ENCODE assay signal across 9 cellular contexts in the genomic region with DNA sequence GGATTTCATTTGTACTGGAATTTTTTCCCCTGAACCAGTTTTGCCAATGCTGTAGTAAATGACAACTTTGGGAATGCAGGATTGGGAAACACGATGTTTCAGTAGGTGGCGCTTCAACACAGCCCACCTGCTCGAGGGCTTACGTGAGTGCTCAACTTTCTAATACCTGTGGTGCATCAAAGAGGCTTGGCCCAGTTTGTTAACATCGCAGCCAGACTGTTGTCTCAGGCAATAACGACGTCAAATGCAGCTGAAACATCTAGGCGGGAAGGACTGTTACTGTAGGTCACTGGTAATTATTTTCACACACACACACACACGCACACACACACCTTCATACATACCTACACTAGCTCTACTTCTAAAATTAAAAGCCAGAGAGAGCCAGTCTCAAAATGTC.
DNase-seq lines count a peak whose midpoint lies in the region; ATAC-seq and TF ChIP-seq lines count a peak whose summit lies in the region.
"Had no signal": no experiment of that assay in that cellular context is flagged by ENCODE, and none has a peak within 500 bp of the region (broad histone marks: within the 10 kb centered on the region; RNA-seq: fewer than 3 reads in every experiment).

No MANE protein-coding gene starts in this region.

- DNase-seq in AG08396 (ENCODE audit: low spot score), result peak; percentile 5
- peak; percentile 16 for DNase-seq in HFFc6
- DNase-seq in PC-3, result peak; percentile 84
- peak; percentile 70 for DNase-seq in fibroblast of pulmonary artery (ENCODE audit: low read depth)
- peak; percentile 57 for DNase-seq in renal cortical epithelial cell (ENCODE audit: low read depth)
- DNase-seq: activated naive CD8-positive, alpha-beta T cell treated with anti-CD3 and anti-CD28 coated beads, Interleukin-2, amount 10 ng/mL, durations not matched to agents 7 days and 5 days had no signal

- no peak overlapping the region for H3K4me3 Mint-ChIP-seq in HFFc6
- H3K4me3 Mint-ChIP-seq: activated naive CD8-positive, alpha-beta T cell treated with anti-CD3 and anti-CD28 coated beads, Interleukin-2, amount 10 ng/mL, durations not matched to agents 7 days and 5 days had no signal

- H3K27me3 Mint-ChIP-seq in HFFc6 (ENCODE audit: insufficient read depth), result no peaks in the 10 kb centered on the region; the same call in 1 of the 2 replicates
- H3K27me3 Mint-ChIP-seq: activated naive CD8-positive, alpha-beta T cell treated with anti-CD3 and anti-CD28 coated beads, Interleukin-2, amount 10 ng/mL, durations not matched to agents 7 days and 5 days had no signal

- no peaks in the 10 kb centered on the region for H4K20me1 ChIP-seq in PC-3 (ENCODE audit: low read length)

- H3K9me3 Mint-ChIP-seq in HFFc6, result no peaks in the 10 kb centered on the region
- H3K9me3 Mint-ChIP-seq: activated naive CD8-positive, alpha-beta T cell treated with anti-CD3 and anti-CD28 coated beads, Interleukin-2, amount 10 ng/mL, durations not matched to agents 7 days and 5 days had no signal

- 0 out of 2 replicates have a peak, but pooled peaks cover 4% of the 10 kb centered on the region for H3K4me1 ChIP-seq in PC-3 (ENCODE audit: insufficient read depth, low read length)

- H3K27ac ChIP-seq in PC-3 (ENCODE audit: low read length), result no peak overlapping the region

- no peak overlapping the region for H3K4me3 ChIP-seq in PC-3 (ENCODE audit: low read length)
- no peak overlapping the region for H3K4me3 ChIP-seq in fibroblast of pulmonary artery (replicated peaks; ENCODE audit: low read depth, low read length)

- H3K9me2 ChIP-seq in PC-3 (replicated peaks; ENCODE audit: low read length), result no peaks in the 10 kb centered on the region

- H3K27ac Mint-ChIP-seq in HFFc6, result no peak overlapping the region
- H3K27ac Mint-ChIP-seq: activated naive CD8-positive, alpha-beta T cell treated with anti-CD3 and anti-CD28 coated beads, Interleukin-2, amount 10 ng/mL, durations not matched to agents 7 days and 5 days had no signal

- H3K27me3 ChIP-seq in PC-3 (ENCODE audit: low read length), result peaks cover 10% of the 10 kb centered on the region

- BruUV-seq in PC-3 (replicated peaks; lab: Mats Ljungman, UMichigan), result no TSS peak

- H2AFZ ChIP-seq in PC-3 (ENCODE audit: low read length), result no peak overlapping the region

- no peaks in the 10 kb centered on the region for H3K9me3 ChIP-seq in PC-3 (ENCODE audit: low read length)

- POLR2A ChIA-PET in PC-3 (lab: Charles Lee; ENCODE audit: unreplicated experiment), result no interaction called here

- no peaks in the 10 kb centered on the region for H3K36me3 ChIP-seq in PC-3 (ENCODE audit: low read depth, low read length)

- H3K36me3 Mint-ChIP-seq in HFFc6 (ENCODE audit: low read depth), result no peaks in the 10 kb centered on the region
- H3K36me3 Mint-ChIP-seq: activated naive CD8-positive, alpha-beta T cell treated with anti-CD3 and anti-CD28 coated beads, Interleukin-2, amount 10 ng/mL, durations not matched to agents 7 days and 5 days had no signal

- intact Hi-C loops in PC-3 (cut with micrococcal nuclease), result loop anchor here (1.0 to 10.0 kb wide), 5 partner anchors 162 to 1178 kb away; no protein-coding TSS in a partner anchor

- no peak overlapping the region for H3K4me2 ChIP-seq in PC-3 (ENCODE audit: low read length)

- no peak overlapping the region for H3K9ac ChIP-seq in PC-3 (ENCODE audit: low read length)

- H3K79me2 ChIP-seq in PC-3 (ENCODE audit: low read length), result no peaks in the 10 kb centered on the region

- CTCF ChIA-PET in PC-3 (lab: Charles Lee), result interaction anchor here (0.7 to 1.0 kb wide), 2 partner anchors 1162 to 1179 kb away, joined by 3 to 4 read pairs; no protein-coding TSS in a partner anchor

- peaks cover 50% of the 10 kb centered on the region for H3K4me1 Mint-ChIP-seq in HFFc6 (ENCODE audit: low read depth)
- H3K4me1 Mint-ChIP-seq: activated naive CD8-positive, alpha-beta T cell treated with anti-CD3 and anti-CD28 coated beads, Interleukin-2, amount 10 ng/mL, durations not matched to agents 7 days and 5 days had no signal

- peak; percentile 87 for ATAC-seq in PC-3
- ATAC-seq in GM21515 (IDR thresholded peaks at IDR 0.05; ENCODE audit: unreplicated experiment), result no peak
- no peak for ATAC-seq in GM21423 (IDR thresholded peaks at IDR 0.05; ENCODE audit: unreplicated experiment)
- ATAC-seq in HG02678 (IDR thresholded peaks at IDR 0.05; ENCODE audit: unreplicated experiment), result no peak

- TF ChIP-seq CTCF in HFFc6 (IDR thresholded peaks at IDR 0.05), result peak; percentile 78
- TF ChIP-seq CTCF in PC-3 (conservative IDR thresholded peaks at IDR 0.05; ENCODE audit: low read depth, low read length), result peak; percentile 92
- TF ChIP-seq CTCF in fibroblast of pulmonary artery (IDR thresholded peaks at IDR 0.05; ENCODE audit: low read length, missing control alignments), result peak; percentile 65

- H3F3A ChIP-seq in PC-3 (ENCODE audit: low read length, unreplicated experiment), result no peaks in the 10 kb centered on the region

Comparison
In these comparisons a context has a peak if more than half of its experiments do, and no peak if none do; other contexts are left out.
1. DNase-seq: peak in every context shown above with its lines; median percentile 84 in PC-3; 70 in fibroblast of pulmonary artery; 57 in renal cortical epithelial cell; 16 in HFFc6; 5 in AG08396.